In genomic region chr11:116371146-116371545, GRCh38 we compare ENCODE assay signal across 19 cellular contexts.
"Had no signal": no experiment of that assay in that cellular context is flagged by ENCODE, and none has a peak within 500 bp of the region (broad histone marks: within the 10 kb centered on the region; RNA-seq: fewer than 3 reads in every experiment).

No MANE protein-coding gene starts in this region.

- ATAC-seq: activated CD8-positive, alpha-beta T cell treated with anti-CD3 and anti-CD28 coated beads, Interleukin-2, amount 10 ng/mL, durations not matched to agents 7 days and 5 days; activated T-helper 17 cell treated with anti-CD3 and anti-CD28 coated beads, Interleukin-2, amount 50 U/mL, for 72 hours; gastroesophageal sphincter; naive thymus-derived CD8-positive, alpha-beta T cell had no signal

- H3K27me3 ChIP-seq: gastroesophageal sphincter, testis, uterus had no signal

- H3K4me3 ChIP-seq: coronary artery, esophagus squamous epithelium, gastroesophageal sphincter, left ventricle myocardium inferior, testis, uterus had no signal

- DNase-seq: activated CD4-positive, alpha-beta T cell treated with anti-CD3 and anti-CD28 coated beads for 1 hour; activated CD4-positive, alpha-beta T cell treated with anti-CD3 and anti-CD28 coated beads, Interleukin-2, amount 50 U/mL, for 1 hour; activated CD8-positive, alpha-beta T cell treated with anti-CD3 and anti-CD28 coated beads, Interleukin-2, amount 10 ng/mL, durations not matched to agents 7 days and 5 days; cerebellar nuclear complex; endodermal cell; esophagus squamous epithelium; head of caudate nucleus; hypothalamus; left ventricle myocardium inferior; mammary epithelial cell; naive thymus-derived CD8-positive, alpha-beta T cell; stimulated activated CD4-positive, alpha-beta T cell treated with anti-CD3 and anti-CD28 coated beads, Interleukin-2, amount 100 ng/mL, for 48 hours; stimulated activated naive CD4-positive, alpha-beta T cell; testis; trophoblast cell; uterus had no signal

- H3K4me1 ChIP-seq: esophagus squamous epithelium, gastroesophageal sphincter, left ventricle myocardium inferior, testis, uterus had no signal

- H3K9me3 ChIP-seq: esophagus squamous epithelium, gastroesophageal sphincter, left ventricle myocardium inferior, testis, uterus had no signal

- H3K27ac ChIP-seq: coronary artery, esophagus squamous epithelium, gastroesophageal sphincter, left ventricle myocardium inferior, testis, uterus had no signal

- H3K36me3 ChIP-seq: esophagus squamous epithelium, gastroesophageal sphincter, left ventricle myocardium inferior, uterus had no signal
